In the genomic region with DNA sequence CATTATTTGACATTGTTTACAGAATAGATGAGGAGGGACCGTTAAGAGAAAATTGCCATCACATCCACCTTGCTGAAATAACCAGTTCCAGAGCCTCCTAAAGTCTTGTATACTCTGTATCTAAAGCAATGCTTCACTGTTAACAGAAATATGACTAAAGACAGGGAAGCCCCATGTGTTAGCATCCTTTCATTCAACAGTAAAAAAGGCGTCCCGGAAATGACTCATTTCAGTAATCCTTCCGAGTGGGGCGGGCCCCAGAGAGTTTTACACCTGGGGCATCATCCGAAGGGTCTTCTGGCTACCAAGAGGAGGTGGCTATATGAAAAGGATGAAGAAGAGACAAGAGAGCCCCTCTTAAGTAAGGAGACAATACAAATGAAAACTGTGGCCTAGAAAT, we compare ENCODE assay signal across 21 cellular contexts.
DNase-seq lines count a peak whose midpoint lies in the region; ATAC-seq lines count a peak whose summit lies in the region.
"Had no signal": no experiment of that assay in that cellular context is flagged by ENCODE, and none has a peak within 500 bp of the region (broad histone marks: within the 10 kb centered on the region; RNA-seq: fewer than 3 reads in every experiment).

No MANE protein-coding gene starts in this region.

- no peak for DNase-seq in activated CD4-positive, CD25-positive, alpha-beta regulatory T cell (lab: John Stamatoyannopoulos, UW)
- no peak for DNase-seq in stimulated activated naive CD8-positive, alpha-beta T cell treated with anti-CD3 and anti-CD28 coated beads, Interleukin-15, Interleukin-2, amounts not matched to agents 100 U/mL and 50 U/mL, for 24 hours
- DNase-seq in stimulated activated naive CD8-positive, alpha-beta T cell treated with anti-CD3 and anti-CD28 coated beads, Interleukin-15, amount 100 ng/mL, for 72 hours = no peak
- DNase-seq in NCI-H345 treated with DMSO at 0.1 percent for 48 hours (lab: John Stamatoyannopoulos, UW; ENCODE audit: unreplicated experiment) (no peak), SK-N-DZ (ENCODE audit: low spot score) (no peak)
- DNase-seq: 8988T; activated CD4-positive, CD25-positive, alpha-beta regulatory T cell treated with anti-CD3 and anti-CD28 coated beads, Interleukin-2, amount 50 U/mL, for 72 hours; DMS79; dorsolateral prefrontal cortex; left colon; MG63; NCI-H2029 treated with DMSO at 0.1 percent for 48 hours; NCI-H526; ovary; upper lobe of right lung had no signal

- H3K27ac Mint-ChIP-seq in stimulated activated naive CD8-positive, alpha-beta T cell treated with anti-CD3 and anti-CD28 coated beads, Interleukin-15, amount 100 ng/mL, for 72 hours = no peak overlapping the region
- peak overlapping the region; percentile 95 for H3K27ac Mint-ChIP-seq in activated T-helper 17 cell treated with anti-CD3 and anti-CD28 coated beads, Interleukin-2, amount 50 U/mL, for 72 hours
- no peak overlapping the region for H3K27ac Mint-ChIP-seq in stimulated activated memory B cell treated with anti-CD40 and anti-IgM and Interleukin-4, amounts not matched to agents 10 μg/mL and 1 μg/mL and 100 μg/mL, for 72 hours
- H3K27ac Mint-ChIP-seq: activated naive CD4-positive, alpha-beta T cell treated with anti-CD3 and anti-CD28 coated beads, Interleukin-2, amount 50 U/mL, for 24 hours; stimulated activated naive CD8-positive, alpha-beta T cell treated with anti-CD3 and anti-CD28 coated beads, Interleukin-15, Interleukin-2, amounts not matched to agents 100 ng/mL and 50 ng/mL, for 24 hours had no signal

- no peaks in the 10 kb centered on the region for H3K27me3 Mint-ChIP-seq in stimulated activated naive CD8-positive, alpha-beta T cell treated with anti-CD3 and anti-CD28 coated beads, Interleukin-15, amount 100 ng/mL, for 72 hours
- H3K27me3 Mint-ChIP-seq in activated T-helper 17 cell treated with anti-CD3 and anti-CD28 coated beads, Interleukin-2, amount 50 U/mL, for 72 hours = no peaks in the 10 kb centered on the region
- no peaks in the 10 kb centered on the region for H3K27me3 Mint-ChIP-seq in stimulated activated memory B cell treated with anti-CD40 and anti-IgM and Interleukin-4, amounts not matched to agents 10 μg/mL and 1 μg/mL and 100 μg/mL, for 72 hours
- H3K27me3 Mint-ChIP-seq: activated naive CD4-positive, alpha-beta T cell treated with anti-CD3 and anti-CD28 coated beads, Interleukin-2, amount 50 U/mL, for 24 hours; stimulated activated naive CD8-positive, alpha-beta T cell treated with anti-CD3 and anti-CD28 coated beads, Interleukin-15, Interleukin-2, amounts not matched to agents 100 ng/mL and 50 ng/mL, for 24 hours had no signal

- peaks cover 0 to 8% of the 10 kb centered on the region in 2 donors for H3K9me3 Mint-ChIP-seq in stimulated activated naive CD8-positive, alpha-beta T cell treated with anti-CD3 and anti-CD28 coated beads, Interleukin-15, amount 100 ng/mL, for 72 hours
- no peaks in the 10 kb centered on the region for H3K9me3 Mint-ChIP-seq in activated T-helper 17 cell treated with anti-CD3 and anti-CD28 coated beads, Interleukin-2, amount 50 U/mL, for 72 hours
- H3K9me3 Mint-ChIP-seq in stimulated activated memory B cell treated with anti-CD40 and anti-IgM and Interleukin-4, amounts not matched to agents 10 μg/mL and 1 μg/mL and 100 μg/mL, for 72 hours = no peaks in the 10 kb centered on the region
- H3K9me3 Mint-ChIP-seq: stimulated activated naive CD8-positive, alpha-beta T cell treated with anti-CD3 and anti-CD28 coated beads, Interleukin-15, Interleukin-2, amounts not matched to agents 100 ng/mL and 50 ng/mL, for 24 hours had no signal

- peak; percentile 39 to 50 for ATAC-seq in activated CD4-positive, CD25-positive, alpha-beta regulatory T cell treated with anti-CD3 and anti-CD28 coated beads, Interleukin-2, amount 50 U/mL, for 24 hours
- peak; percentile 47 for ATAC-seq in stimulated activated naive CD8-positive, alpha-beta T cell treated with anti-CD3 and anti-CD28 coated beads, Interleukin-15, Interleukin-2, amounts not matched to agents 100 U/mL and 50 U/mL, for 24 hours
- no peak for ATAC-seq in stimulated activated naive CD8-positive, alpha-beta T cell treated with anti-CD3 and anti-CD28 coated beads, Interleukin-15, amount 100 ng/mL, for 72 hours
- peak; percentile 81 for ATAC-seq in activated T-helper 17 cell treated with anti-CD3 and anti-CD28 coated beads, Interleukin-2, amount 50 U/mL, for 72 hours (replicated peaks)
- peak; percentile 43 for ATAC-seq in stimulated activated memory B cell treated with anti-CD40 and anti-IgM and Interleukin-4, amounts not matched to agents 10 μg/mL and 1 μg/mL and 100 μg/mL, for 72 hours
- ATAC-seq: left colon, Panc1, upper lobe of right lung had no signal

- H3K4me1 Mint-ChIP-seq in stimulated activated naive CD8-positive, alpha-beta T cell treated with anti-CD3 and anti-CD28 coated beads, Interleukin-15, amount 100 ng/mL, for 72 hours = peaks cover 18% of the 10 kb centered on the region
- peaks cover 29% of the 10 kb centered on the region for H3K4me1 Mint-ChIP-seq in activated T-helper 17 cell treated with anti-CD3 and anti-CD28 coated beads, Interleukin-2, amount 50 U/mL, for 72 hours
- H3K4me1 Mint-ChIP-seq in stimulated activated memory B cell treated with anti-CD40 and anti-IgM and Interleukin-4, amounts not matched to agents 10 μg/mL and 1 μg/mL and 100 μg/mL, for 72 hours = peaks cover 35% of the 10 kb centered on the region

- H3K36me3 Mint-ChIP-seq in activated T-helper 17 cell treated with anti-CD3 and anti-CD28 coated beads, Interleukin-2, amount 50 U/mL, for 72 hours (ENCODE audit: low read depth) = peaks cover 16% of the 10 kb centered on the region
- H3K36me3 Mint-ChIP-seq in stimulated activated memory B cell treated with anti-CD40 and anti-IgM and Interleukin-4, amounts not matched to agents 10 μg/mL and 1 μg/mL and 100 μg/mL, for 72 hours = peaks cover 46% of the 10 kb centered on the region

- no peak overlapping the region for H3K4me3 Mint-ChIP-seq in stimulated activated naive CD8-positive, alpha-beta T cell treated with anti-CD3 and anti-CD28 coated beads, Interleukin-15, amount 100 ng/mL, for 72 hours
- peak overlapping the region; percentile 76 for H3K4me3 Mint-ChIP-seq in activated T-helper 17 cell treated with anti-CD3 and anti-CD28 coated beads, Interleukin-2, amount 50 U/mL, for 72 hours
- peak overlapping the region; percentile 37 for H3K4me3 Mint-ChIP-seq in stimulated activated memory B cell treated with anti-CD40 and anti-IgM and Interleukin-4, amounts not matched to agents 10 μg/mL and 1 μg/mL and 100 μg/mL, for 72 hours
- H3K4me3 Mint-ChIP-seq: activated naive CD4-positive, alpha-beta T cell treated with anti-CD3 and anti-CD28 coated beads, Interleukin-2, amount 50 U/mL, for 24 hours; stimulated activated naive CD8-positive, alpha-beta T cell treated with anti-CD3 and anti-CD28 coated beads, Interleukin-15, Interleukin-2, amounts not matched to agents 100 ng/mL and 50 ng/mL, for 24 hours had no signal

Comparison
In these comparisons a context has a peak if more than half of its experiments do, and no peak if none do; other contexts are left out.
1. H3K4me3 Mint-ChIP-seq: peak in activated T-helper 17 cell treated with anti-CD3 and anti-CD28 coated beads, Interleukin-2, amount 50 U/mL, for 72 hours (single experiment) and stimulated activated memory B cell treated with anti-CD40 and anti-IgM and Interleukin-4, amounts not matched to agents 10 μg/mL and 1 μg/mL and 100 μg/mL, for 72 hours (single experiment); none in stimulated activated naive CD8-positive, alpha-beta T cell treated with anti-CD3 and anti-CD28 coated beads, Interleukin-15, amount 100 ng/mL, for 72 hours (0 of 2).